21 cellular contexts compared by ENCODE assay signal in the genomic region with DNA sequence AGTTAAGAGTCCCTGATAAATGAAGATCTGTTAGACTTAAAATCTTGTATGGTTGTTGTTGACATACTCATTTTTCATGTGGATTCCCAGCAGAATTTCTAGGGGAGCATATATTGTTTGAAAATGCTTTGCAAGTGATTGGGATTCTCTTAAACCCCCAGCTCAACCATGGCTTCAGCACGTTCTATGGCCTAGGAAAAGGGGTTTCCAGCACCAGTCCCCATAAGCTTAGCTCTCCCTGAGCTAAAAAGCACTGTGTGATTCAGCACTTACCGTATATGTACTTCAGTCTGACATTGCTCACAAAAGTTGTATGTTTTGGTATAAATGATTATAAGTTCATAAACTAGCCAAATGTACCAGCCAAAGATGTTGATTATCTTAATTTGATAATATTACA.
DNase-seq lines count a peak whose midpoint lies in the region; ATAC-seq, FAIRE-seq and TF ChIP-seq lines count a peak whose summit lies in the region.
"Had no signal": no experiment of that assay in that cellular context is flagged by ENCODE, and none has a peak within 500 bp of the region (broad histone marks: within the 10 kb centered on the region; RNA-seq: fewer than 3 reads in every experiment).

No MANE protein-coding gene starts in this region.

- WGBS in GM12878 (ENCODE audit: insufficient coverage, insufficient replicate concordance, low lambda C conversion rate, missing lambda C conversion rate): 94% methylated on average over 2 of the region's 2 CpGs

- POLR2A ChIA-PET in activated CD4-positive, alpha-beta T cell treated with anti-CD3 and anti-CD28 coated beads for 36 hours (lab: Charles Lee): no interaction called here
- POLR2A ChIA-PET in activated naive CD8-positive, alpha-beta T cell treated with anti-CD3 and anti-CD28 coated beads, Interleukin-2, amount 10 ng/mL, durations not matched to agents 7 days and 5 days (lab: Charles Lee): no interaction called here
- POLR2A ChIA-PET in GM12878 (lab: Charles Lee): no interaction called here

- no peaks in the 10 kb centered on the region for H4K20me1 ChIP-seq in GM12878 (ENCODE audit: control insufficient read depth, insufficient read depth)
- H4K20me1 ChIP-seq: BLaER1 had no signal

- DNase-seq in activated CD4-positive, alpha-beta T cell treated with anti-CD3 and anti-CD28 coated beads, Interleukin-2, amount 10 ng/mL, durations not matched to agents 24 days and 14 days: no peak
- no peak for DNase-seq in activated CD4-positive, alpha-beta T cell treated with anti-CD3 and anti-CD28 coated beads for 36 hours
- DNase-seq in activated naive CD8-positive, alpha-beta T cell treated with anti-CD3 and anti-CD28 coated beads, Interleukin-2, amount 10 ng/mL, durations not matched to agents 7 days and 5 days: no peak
- DNase-seq in activated naive CD8-positive, alpha-beta T cell treated with anti-CD3 and anti-CD28 coated beads, Interleukin-2, amount 50 U/mL, for 24 hours: no peak
- DNase-seq in GM12878 (ENCODE audit: low read depth, low spot score): no peak
- no peak for DNase-seq in stimulated activated effector memory CD8-positive, alpha-beta T cell treated with anti-CD3 and anti-CD28 coated beads, Interleukin-12 subunit alpha, Interleukin-12 subunit beta, amount 100 ng/mL, for 72 hours (ENCODE audit: low spot score in 2 of 2)
- no peak for DNase-seq in T-helper 9 cell
- no peak for DNase-seq in NCI-H446 (lab: John Stamatoyannopoulos, UW)
- DNase-seq: Caco-2, DMS153, EL, H9, NCI-H1436, NCI-H2029 treated with DMSO at 0.1 percent for 48 hours, NCI-H2171 treated with DMSO at 0.1 percent for 48 hours, NCI-H510A, NCI-H774, PC-3 had no signal

- SMC1A ChIA-PET in GM12878 (lab: Charles Lee; ENCODE audit: uncharacterized antibody, unreplicated experiment): interaction anchor here (1.0 kb wide), 1 partner anchor 9 kb away, joined by 3 read pairs; no protein-coding TSS in a partner anchor

- H3K4me3 ChIP-seq in GM12878: no peak overlapping the region
- H3K4me3 ChIP-seq: BLaER1 had no signal

- no peak for ATAC-seq in activated CD4-positive, alpha-beta T cell treated with anti-CD3 and anti-CD28 coated beads for 36 hours
- no peak for ATAC-seq in activated naive CD8-positive, alpha-beta T cell treated with anti-CD3 and anti-CD28 coated beads, Interleukin-2, amount 10 ng/mL, durations not matched to agents 7 days and 5 days (ENCODE audit: low read depth)
- no peak for ATAC-seq in activated naive CD8-positive, alpha-beta T cell treated with anti-CD3 and anti-CD28 coated beads, Interleukin-2, amount 50 U/mL, for 24 hours
- no peak for ATAC-seq in GM12878
- ATAC-seq in stimulated activated effector memory CD8-positive, alpha-beta T cell treated with anti-CD3 and anti-CD28 coated beads, Interleukin-12 subunit alpha, Interleukin-12 subunit beta, amount 100 ng/mL, for 72 hours: peak; percentile 51
- ATAC-seq: PC-3 had no signal

- intact Hi-C loops in activated CD4-positive, alpha-beta T cell treated with anti-CD3 and anti-CD28 coated beads, Interleukin-2, amount 10 ng/mL, durations not matched to agents 24 days and 14 days (cut with micrococcal nuclease): loop anchor here (5.0 kb wide), 1 partner anchor 39 kb away; no protein-coding TSS in a partner anchor
- intact Hi-C loops in activated CD4-positive, alpha-beta T cell treated with anti-CD3 and anti-CD28 coated beads for 36 hours (cut with DNase I, micrococcal nuclease): loop anchor here in 1 of 2 experiments (10.0 kb wide), 1 partner anchor 178 kb away; the partner anchor contains the start of gene PTPN4
- intact Hi-C loops in GM12878 (cut with micrococcal nuclease; ENCODE audit: unreplicated experiment): no loop called here

- no peak overlapping the region for H3K4me2 ChIP-seq in GM12878 (ENCODE audit: control insufficient read depth, insufficient read depth)
- H3K4me2 ChIP-seq: BLaER1, KMS-11 had no signal

- H3K9me3 ChIP-seq in GM12878 (replicated peaks; ENCODE audit: control insufficient read depth, insufficient read depth, low read length): no peaks in the 10 kb centered on the region
- H3K9me3 ChIP-seq: BLaER1, Caco-2 had no signal

- peaks cover 46% of the 10 kb centered on the region for H3K36me3 Mint-ChIP-seq in activated CD4-positive, alpha-beta T cell treated with anti-CD3 and anti-CD28 coated beads, Interleukin-2, amount 10 ng/mL, durations not matched to agents 24 days and 14 days (ENCODE audit: low read depth)
- peaks cover 38% of the 10 kb centered on the region for H3K36me3 Mint-ChIP-seq in activated CD4-positive, alpha-beta T cell treated with anti-CD3 and anti-CD28 coated beads for 36 hours (ENCODE audit: low read depth)
- peaks cover 49% of the 10 kb centered on the region for H3K36me3 Mint-ChIP-seq in activated naive CD8-positive, alpha-beta T cell treated with anti-CD3 and anti-CD28 coated beads, Interleukin-2, amount 10 ng/mL, durations not matched to agents 7 days and 5 days
- H3K36me3 Mint-ChIP-seq in activated naive CD8-positive, alpha-beta T cell treated with anti-CD3 and anti-CD28 coated beads, Interleukin-2, amount 50 U/mL, for 24 hours (ENCODE audit: low read depth): peaks cover 32% of the 10 kb centered on the region
- peaks cover 46% of the 10 kb centered on the region for H3K36me3 Mint-ChIP-seq in stimulated activated effector memory CD8-positive, alpha-beta T cell treated with anti-CD3 and anti-CD28 coated beads, Interleukin-12 subunit alpha, Interleukin-12 subunit beta, amount 100 ng/mL, for 72 hours

- no peaks in the 10 kb centered on the region for H3K79me2 ChIP-seq in GM12878 (ENCODE audit: control insufficient read depth, insufficient read depth, low read length)

- no peaks in the 10 kb centered on the region for H3K27me3 Mint-ChIP-seq in activated CD4-positive, alpha-beta T cell treated with anti-CD3 and anti-CD28 coated beads, Interleukin-2, amount 10 ng/mL, durations not matched to agents 24 days and 14 days
- no peaks in the 10 kb centered on the region for H3K27me3 Mint-ChIP-seq in activated CD4-positive, alpha-beta T cell treated with anti-CD3 and anti-CD28 coated beads for 36 hours
- H3K27me3 Mint-ChIP-seq in activated naive CD8-positive, alpha-beta T cell treated with anti-CD3 and anti-CD28 coated beads, Interleukin-2, amount 10 ng/mL, durations not matched to agents 7 days and 5 days: no peaks in the 10 kb centered on the region
- H3K27me3 Mint-ChIP-seq in activated naive CD8-positive, alpha-beta T cell treated with anti-CD3 and anti-CD28 coated beads, Interleukin-2, amount 50 U/mL, for 24 hours: no peaks in the 10 kb centered on the region

- no peaks in the 10 kb centered on the region for H3K9me3 Mint-ChIP-seq in activated CD4-positive, alpha-beta T cell treated with anti-CD3 and anti-CD28 coated beads, Interleukin-2, amount 10 ng/mL, durations not matched to agents 24 days and 14 days
- no peaks in the 10 kb centered on the region for H3K9me3 Mint-ChIP-seq in activated CD4-positive, alpha-beta T cell treated with anti-CD3 and anti-CD28 coated beads for 36 hours (ENCODE audit: low read depth)
- peaks cover 6% of the 10 kb centered on the region for H3K9me3 Mint-ChIP-seq in activated naive CD8-positive, alpha-beta T cell treated with anti-CD3 and anti-CD28 coated beads, Interleukin-2, amount 10 ng/mL, durations not matched to agents 7 days and 5 days
- H3K9me3 Mint-ChIP-seq in activated naive CD8-positive, alpha-beta T cell treated with anti-CD3 and anti-CD28 coated beads, Interleukin-2, amount 50 U/mL, for 24 hours: peaks cover 3% of the 10 kb centered on the region
- no peaks in the 10 kb centered on the region for H3K9me3 Mint-ChIP-seq in stimulated activated effector memory CD8-positive, alpha-beta T cell treated with anti-CD3 and anti-CD28 coated beads, Interleukin-12 subunit alpha, Interleukin-12 subunit beta, amount 100 ng/mL, for 72 hours
- H3K9me3 Mint-ChIP-seq: H9 had no signal

- no peak overlapping the region for H2AFZ ChIP-seq in GM12878 (ENCODE audit: control insufficient read depth, low read depth, low read length)

- H3K4me3 Mint-ChIP-seq in activated CD4-positive, alpha-beta T cell treated with anti-CD3 and anti-CD28 coated beads, Interleukin-2, amount 10 ng/mL, durations not matched to agents 24 days and 14 days: peak overlapping the region; percentile 22
- no peak overlapping the region for H3K4me3 Mint-ChIP-seq in activated CD4-positive, alpha-beta T cell treated with anti-CD3 and anti-CD28 coated beads for 36 hours
- H3K4me3 Mint-ChIP-seq in activated naive CD8-positive, alpha-beta T cell treated with anti-CD3 and anti-CD28 coated beads, Interleukin-2, amount 10 ng/mL, durations not matched to agents 7 days and 5 days: peak overlapping the region; percentile 46
- no peak overlapping the region for H3K4me3 Mint-ChIP-seq in activated naive CD8-positive, alpha-beta T cell treated with anti-CD3 and anti-CD28 coated beads, Interleukin-2, amount 50 U/mL, for 24 hours
- peak overlapping the region; percentile 71 for H3K4me3 Mint-ChIP-seq in stimulated activated effector memory CD8-positive, alpha-beta T cell treated with anti-CD3 and anti-CD28 coated beads, Interleukin-12 subunit alpha, Interleukin-12 subunit beta, amount 100 ng/mL, for 72 hours
- H3K4me3 Mint-ChIP-seq: H9 had no signal

- CTCF ChIA-PET in activated CD4-positive, alpha-beta T cell treated with anti-CD3 and anti-CD28 coated beads for 36 hours (lab: Charles Lee): interaction anchor here (1.0 to 1.4 kb wide), 3 partner anchors 10 to 41 kb away, joined by 3 to 4 read pairs (median 3); no protein-coding TSS in a partner anchor
- CTCF ChIA-PET in GM12878 (lab: Yijun Ruan, JAX): no interaction called here

- FAIRE-seq in GM12878 (lab: Jason Lieb, UNC): peak; percentile 23

- no peaks in the 10 kb centered on the region for H3K27me3 ChIP-seq in GM12878 (replicated peaks in 1 of 2; ENCODE audit: control insufficient read depth in 2 of 2, insufficient read depth in 2 of 2, low read length in 1 of 2)
- H3K27me3 ChIP-seq: BLaER1 had no signal

- no peak for TF ChIP-seq RAD21 in GM12878 (IDR thresholded peaks at IDR 0.05; ENCODE audit: insufficient read depth, low read depth, low read length)

- peaks cover 33% of the 10 kb centered on the region for H3K4me1 Mint-ChIP-seq in activated CD4-positive, alpha-beta T cell treated with anti-CD3 and anti-CD28 coated beads, Interleukin-2, amount 10 ng/mL, durations not matched to agents 24 days and 14 days
- H3K4me1 Mint-ChIP-seq in activated CD4-positive, alpha-beta T cell treated with anti-CD3 and anti-CD28 coated beads for 36 hours: peaks cover 35% of the 10 kb centered on the region
- peaks cover 41% of the 10 kb centered on the region for H3K4me1 Mint-ChIP-seq in activated naive CD8-positive, alpha-beta T cell treated with anti-CD3 and anti-CD28 coated beads, Interleukin-2, amount 10 ng/mL, durations not matched to agents 7 days and 5 days
- H3K4me1 Mint-ChIP-seq in activated naive CD8-positive, alpha-beta T cell treated with anti-CD3 and anti-CD28 coated beads, Interleukin-2, amount 50 U/mL, for 24 hours: peaks cover 49% of the 10 kb centered on the region
- peaks cover 36% of the 10 kb centered on the region for H3K4me1 Mint-ChIP-seq in stimulated activated effector memory CD8-positive, alpha-beta T cell treated with anti-CD3 and anti-CD28 coated beads, Interleukin-12 subunit alpha, Interleukin-12 subunit beta, amount 100 ng/mL, for 72 hours
- H3K4me1 Mint-ChIP-seq: H9 had no signal

- H3K27ac ChIP-seq in GM12878 (ENCODE audit: control insufficient read depth, insufficient read depth): no peak overlapping the region
- H3K27ac ChIP-seq: BLaER1, KMS-11, RWPE1 had no signal

- BruUV-seq in GM12878 (replicated peaks; lab: Mats Ljungman, UMichigan): no TSS peak

- in situ Hi-C loops in GM12878 (cut with MboI): no loop called here

- TF ChIP-seq EP300 in GM12878 (IDR thresholded peaks at IDR 0.05; ENCODE audit: borderline replicate concordance in 1 of 2, control insufficient read depth in 1 of 2, low read depth in 2 of 2, low read length in 2 of 2): no peak

- RAD21 ChIA-PET in GM12878 (lab: Charles Lee; ENCODE audit: unreplicated experiment): no interaction called here

- H3K36me3 ChIP-seq in GM12878 (ENCODE audit: control insufficient read depth in 2 of 2, insufficient read depth in 2 of 2, low read length in 1 of 2): no peaks in the 10 kb centered on the region; a peak in 1 of 4 replicates

- no peaks in the 10 kb centered on the region for H3K4me1 ChIP-seq in GM12878 (ENCODE audit: control insufficient read depth, insufficient read depth, low read length)
- H3K4me1 ChIP-seq: BLaER1, Caco-2 had no signal

- H3K9ac ChIP-seq in GM12878 (ENCODE audit: control insufficient read depth, insufficient read depth, low read length): no peak overlapping the region
- H3K9ac ChIP-seq: BLaER1, KMS-11 had no signal

- no peak overlapping the region for H3K27ac Mint-ChIP-seq in activated CD4-positive, alpha-beta T cell treated with anti-CD3 and anti-CD28 coated beads, Interleukin-2, amount 10 ng/mL, durations not matched to agents 24 days and 14 days
- no peak overlapping the region for H3K27ac Mint-ChIP-seq in activated CD4-positive, alpha-beta T cell treated with anti-CD3 and anti-CD28 coated beads for 36 hours
- H3K27ac Mint-ChIP-seq in activated naive CD8-positive, alpha-beta T cell treated with anti-CD3 and anti-CD28 coated beads, Interleukin-2, amount 10 ng/mL, durations not matched to agents 7 days and 5 days: no peak overlapping the region
- H3K27ac Mint-ChIP-seq in activated naive CD8-positive, alpha-beta T cell treated with anti-CD3 and anti-CD28 coated beads, Interleukin-2, amount 50 U/mL, for 24 hours: no peak overlapping the region
- H3K27ac Mint-ChIP-seq in stimulated activated effector memory CD8-positive, alpha-beta T cell treated with anti-CD3 and anti-CD28 coated beads, Interleukin-12 subunit alpha, Interleukin-12 subunit beta, amount 100 ng/mL, for 72 hours: peak overlapping the region; percentile 84
- H3K27ac Mint-ChIP-seq: H9 had no signal

- no peak for TF ChIP-seq POLR2A in GM12878 (IDR thresholded peaks at IDR 0.05; ENCODE audit: low read depth, low read length)

- TF ChIP-seq CTCF in GM12878 (IDR thresholded peaks at IDR 0.05 in 2 of 3, conservative IDR thresholded peaks at IDR 0.05 in 1 of 3; ENCODE audit: control insufficient read depth in 2 of 3, extremely low read depth in 1 of 3, insufficient read depth in 1 of 3, low read depth in 3 of 3, low read length in 3 of 3): no peak

Comparison
In these comparisons a context has a peak if more than half of its experiments do, and no peak if none do; other contexts are left out.
1. H3K4me3 Mint-ChIP-seq: peak in activated CD4-positive, alpha-beta T cell treated with anti-CD3 and anti-CD28 coated beads, Interleukin-2, amount 10 ng/mL, durations not matched to agents 24 days and 14 days (single experiment), activated naive CD8-positive, alpha-beta T cell treated with anti-CD3 and anti-CD28 coated beads, Interleukin-2, amount 10 ng/mL, durations not matched to agents 7 days and 5 days (single experiment) and stimulated activated effector memory CD8-positive, alpha-beta T cell treated with anti-CD3 and anti-CD28 coated beads, Interleukin-12 subunit alpha, Interleukin-12 subunit beta, amount 100 ng/mL, for 72 hours (single experiment); none in activated CD4-positive, alpha-beta T cell treated with anti-CD3 and anti-CD28 coated beads for 36 hours (single experiment) and activated naive CD8-positive, alpha-beta T cell treated with anti-CD3 and anti-CD28 coated beads, Interleukin-2, amount 50 U/mL, for 24 hours (single experiment).